In the genomic region with DNA sequence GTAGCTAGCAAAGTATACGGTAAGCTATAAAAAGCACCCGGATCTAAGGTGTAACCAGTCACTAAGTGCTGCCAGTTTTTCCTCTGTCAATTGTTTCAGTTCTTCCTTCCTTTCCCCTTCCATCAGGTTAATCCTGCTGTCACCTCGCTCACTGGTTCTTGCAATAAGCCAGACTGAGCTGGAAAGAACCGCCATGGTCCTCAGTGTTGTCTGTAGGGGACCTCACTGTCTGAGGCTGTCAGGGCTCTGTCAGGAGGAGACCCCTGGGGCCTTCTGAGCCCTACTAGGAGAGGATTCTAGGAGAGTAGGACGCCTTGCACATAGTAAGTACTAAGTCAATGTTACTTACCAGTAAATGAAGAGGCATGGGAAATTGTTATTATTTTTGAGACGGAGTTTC, we compare ENCODE assay signal across 11 cellular contexts. TPM values are rescaled to one million over a fixed set of nuclear protein-coding genes. Genes with fewer than 3 reads are reported as not detected.
A peak's percentile ranks its signal among the peaks of the same experiment; 100 is the strongest.
DNase-seq lines count a peak whose midpoint lies in the region; ATAC-seq, FAIRE-seq and TF ChIP-seq lines count a peak whose summit lies in the region.
"Had no signal": no experiment of that assay in that cellular context is flagged by ENCODE, and none has a peak within 500 bp of the region (broad histone marks: within the 10 kb centered on the region; RNA-seq: fewer than 3 reads in every experiment).

No MANE protein-coding gene starts in this region.

- ATAC-seq in stimulated activated naive CD8-positive, alpha-beta T cell treated with anti-CD3 and anti-CD28 coated beads, Interleukin-15, Interleukin-2, amounts not matched to agents 100 U/mL and 50 U/mL, for 24 hours: no peak
- no peak for ATAC-seq in activated T-helper 17 cell treated with anti-CD3 and anti-CD28 coated beads, Interleukin-2, amount 50 U/mL, for 72 hours (replicated peaks)
- ATAC-seq in lower lobe of right lung (no peak), left lobe of liver (no peak)

- H3K27me3 ChIP-seq in lower lobe of right lung (ENCODE audit: low read depth): no peaks in the 10 kb centered on the region
- H3K27me3 ChIP-seq: thyroid gland had no signal

- no peaks in the 10 kb centered on the region for H3K36me3 ChIP-seq in lower lobe of right lung
- H3K36me3 ChIP-seq: thyroid gland had no signal

- intact Hi-C loops in lower lobe of right lung (cut with DNase I): no loop called here

- peak overlapping the region; percentile 100 for H3K4me3 Mint-ChIP-seq in stimulated activated naive CD8-positive, alpha-beta T cell treated with anti-CD3 and anti-CD28 coated beads, Interleukin-15, Interleukin-2, amounts not matched to agents 100 ng/mL and 50 ng/mL, for 24 hours
- H3K4me3 Mint-ChIP-seq in activated T-helper 17 cell treated with anti-CD3 and anti-CD28 coated beads, Interleukin-2, amount 50 U/mL, for 72 hours: peak overlapping the region; percentile 100

- H3K4me1 ChIP-seq in lower lobe of right lung: peaks cover 40% of the 10 kb centered on the region

- peaks cover 8% of the 10 kb centered on the region for H3K9me3 ChIP-seq in lower lobe of right lung
- H3K9me3 ChIP-seq: thyroid gland had no signal

- no peak for DNase-seq in stimulated activated naive CD8-positive, alpha-beta T cell treated with anti-CD3 and anti-CD28 coated beads, Interleukin-15, Interleukin-2, amounts not matched to agents 100 U/mL and 50 U/mL, for 24 hours
- DNase-seq in lower lobe of right lung (peak; percentile 12), SHP77 treated with DMSO at 0.1 percent for 48 hours (lab: John Stamatoyannopoulos, UW) (no peak), left lobe of liver (ENCODE audit: low spot score) (no peak), hippocampal formation (lab: John Stamatoyannopoulos, UW) (no peak), D721Med (ENCODE audit: insufficient read length, low spot score) (no peak)
- DNase-seq: DMS 273 treated with DMSO at 0.1 percent for 48 hours, NCI-H1436, thyroid gland had no signal

- H3K27ac ChIP-seq in lower lobe of right lung: no peak overlapping the region

- peaks cover 29% of the 10 kb centered on the region for H3K36me3 Mint-ChIP-seq in stimulated activated naive CD8-positive, alpha-beta T cell treated with anti-CD3 and anti-CD28 coated beads, Interleukin-15, Interleukin-2, amounts not matched to agents 100 ng/mL and 50 ng/mL, for 24 hours (ENCODE audit: low read depth)
- H3K36me3 Mint-ChIP-seq in activated T-helper 17 cell treated with anti-CD3 and anti-CD28 coated beads, Interleukin-2, amount 50 U/mL, for 72 hours (ENCODE audit: low read depth): peaks cover 71% of the 10 kb centered on the region

- no peak for FAIRE-seq in D721Med (lab: Jason Lieb, UNC)

- peaks cover 62% of the 10 kb centered on the region for H3K4me1 Mint-ChIP-seq in stimulated activated naive CD8-positive, alpha-beta T cell treated with anti-CD3 and anti-CD28 coated beads, Interleukin-15, Interleukin-2, amounts not matched to agents 100 ng/mL and 50 ng/mL, for 24 hours (ENCODE audit: low read depth)
- H3K4me1 Mint-ChIP-seq in activated T-helper 17 cell treated with anti-CD3 and anti-CD28 coated beads, Interleukin-2, amount 50 U/mL, for 72 hours: peaks cover 31% of the 10 kb centered on the region

- TF ChIP-seq CTCF in lower lobe of right lung (IDR thresholded peaks at IDR 0.05) (no peak), D721Med (IDR thresholded peaks at IDR 0.05; ENCODE audit: insufficient read depth, missing control alignments) (no peak)

- H3K9me3 Mint-ChIP-seq in stimulated activated naive CD8-positive, alpha-beta T cell treated with anti-CD3 and anti-CD28 coated beads, Interleukin-15, Interleukin-2, amounts not matched to agents 100 ng/mL and 50 ng/mL, for 24 hours: peaks cover 6% of the 10 kb centered on the region
- peaks cover 5% of the 10 kb centered on the region for H3K9me3 Mint-ChIP-seq in activated T-helper 17 cell treated with anti-CD3 and anti-CD28 coated beads, Interleukin-2, amount 50 U/mL, for 72 hours

- H3K4me3 ChIP-seq in lower lobe of right lung: no peak overlapping the region

- peak overlapping the region; percentile 91 for H3K27ac Mint-ChIP-seq in stimulated activated naive CD8-positive, alpha-beta T cell treated with anti-CD3 and anti-CD28 coated beads, Interleukin-15, Interleukin-2, amounts not matched to agents 100 ng/mL and 50 ng/mL, for 24 hours
- H3K27ac Mint-ChIP-seq in activated T-helper 17 cell treated with anti-CD3 and anti-CD28 coated beads, Interleukin-2, amount 50 U/mL, for 72 hours: peak overlapping the region; percentile 99

- no peaks in the 10 kb centered on the region for H3K27me3 Mint-ChIP-seq in stimulated activated naive CD8-positive, alpha-beta T cell treated with anti-CD3 and anti-CD28 coated beads, Interleukin-15, Interleukin-2, amounts not matched to agents 100 ng/mL and 50 ng/mL, for 24 hours
- H3K27me3 Mint-ChIP-seq in activated T-helper 17 cell treated with anti-CD3 and anti-CD28 coated beads, Interleukin-2, amount 50 U/mL, for 72 hours: no peaks in the 10 kb centered on the region

RNA-seq across cellular contexts. Expression of gene TBC1D22A, which starts 1.4 kb away (rescaled TPM):
- 100 to 1,000 TPM in 1 of 2 donors, 10 to 100 TPM in 1; 52.4 to 108 TPM for total RNA-seq in activated T-helper 17 cell treated with anti-CD3 and anti-CD28 coated beads, Interleukin-2, amount 50 U/mL, for 72 hours
- total RNA-seq in lower lobe of right lung: 34.1 TPM
- total RNA-seq in left lobe of liver: 12.4 TPM

RNA-seq across cellular contexts. Expression of gene CERK, which starts 23.0 kb away (rescaled TPM):
- total RNA-seq in activated T-helper 17 cell treated with anti-CD3 and anti-CD28 coated beads, Interleukin-2, amount 50 U/mL, for 72 hours: 100 to 1,000 TPM in 1 of 2 donors, 10 to 100 TPM in 1; 90.7 to 124 TPM
- total RNA-seq in lower lobe of right lung: 26.1 TPM
- 22.0 TPM for total RNA-seq in left lobe of liver
